In the genomic region with DNA sequence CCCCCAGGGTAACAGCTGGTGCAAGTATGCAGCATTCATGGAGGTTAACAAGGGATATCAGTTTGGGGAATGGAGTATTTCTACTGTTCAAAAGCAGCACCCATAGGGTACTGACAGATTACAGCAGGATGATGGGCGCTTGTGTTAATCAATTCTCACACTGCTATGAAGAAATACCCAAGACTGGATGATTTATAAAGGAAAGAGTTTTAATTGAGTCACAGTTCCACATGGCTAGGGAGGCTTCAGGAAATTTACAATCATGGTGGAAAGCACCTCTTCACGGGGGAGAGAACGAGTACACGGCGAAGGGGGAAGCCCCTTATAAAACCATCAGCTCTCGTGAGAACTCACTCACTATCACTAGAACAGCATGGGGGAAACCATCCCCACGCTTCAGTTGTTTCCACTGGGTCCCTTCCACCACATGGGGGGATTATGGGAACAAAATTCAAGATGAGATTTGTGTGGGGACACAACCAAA, we compare ENCODE assay signal across 19 cellular contexts.
DNase-seq lines count a peak whose midpoint lies in the region; ATAC-seq, FAIRE-seq and TF ChIP-seq lines count a peak whose summit lies in the region.
"Had no signal": no experiment of that assay in that cellular context is flagged by ENCODE, and none has a peak within 500 bp of the region (broad histone marks: within the 10 kb centered on the region; RNA-seq: fewer than 3 reads in every experiment).

No MANE protein-coding gene starts in this region.

- H3K27me3 Mint-ChIP-seq in neural crest cell (ENCODE audit: low read depth), result no peaks in the 10 kb centered on the region

- H3K27ac ChIP-seq in BLaER1 treated with 17β-estradiol and CSF1 and Interleukin-3, amounts not matched to agents 10 nM and 100 nM, result 0 out of 22 replicates have a peak overlapping the region, but pooled peaks of 2 of the 11 experiments have one; percentile 7 to 73
- H3K27ac ChIP-seq: foreskin keratinocyte, left ventricle myocardium inferior, transverse colon had no signal

- H3K4me3 ChIP-seq in BLaER1 treated with 17β-estradiol and CSF1 and Interleukin-3, amounts not matched to agents 10 nM and 100 nM, result no peak overlapping the region
- no peak overlapping the region for H3K4me3 ChIP-seq in mucosa of descending colon
- H3K4me3 ChIP-seq: left ventricle myocardium inferior, MG63, transverse colon had no signal

- no peak for TF ChIP-seq CTCF in D721Med (IDR thresholded peaks at IDR 0.05; ENCODE audit: insufficient read depth, missing control alignments)
- TF ChIP-seq CTCF in neural crest cell (conservative IDR thresholded peaks at IDR 0.05), result no peak
- TF ChIP-seq CTCF in mucosa of descending colon (IDR thresholded peaks at IDR 0.05), result no peak

- H3K4me2 ChIP-seq in BLaER1 treated with 17β-estradiol and CSF1 and Interleukin-3, amounts not matched to agents 10 nM and 100 nM, result peak overlapping the region in 8 of 11 experiments; percentile 34 to 75 (median 69); a peak in 14 of 22 replicates

- no peaks in the 10 kb centered on the region for H3K9me3 ChIP-seq in BLaER1 treated with 17β-estradiol and CSF1 and Interleukin-3, amounts not matched to agents 10 nM and 100 nM (replicated peaks in 1 of 11)
- H3K9me3 ChIP-seq in mucosa of descending colon, result no peaks in the 10 kb centered on the region
- H3K9me3 ChIP-seq: left ventricle myocardium inferior, MG63, transverse colon had no signal

- peaks cover 10 to 94% (median 55%) of the 10 kb centered on the region in 11 experiments; a peak in 21 of 22 replicates for H4K20me1 ChIP-seq in BLaER1 treated with 17β-estradiol and CSF1 and Interleukin-3, amounts not matched to agents 10 nM and 100 nM

- H3K36me3 ChIP-seq in BLaER1 treated with 17β-estradiol and CSF1 and Interleukin-3, amounts not matched to agents 10 nM and 100 nM, result peaks cover 66 to 86% (median 76%) of the 10 kb centered on the region in 11 experiments
- H3K36me3 ChIP-seq in mucosa of descending colon (ENCODE audit: low read depth), result peaks cover 12% of the 10 kb centered on the region

- ATAC-seq in mucosa of descending colon (no peak), HG03196 (IDR thresholded peaks at IDR 0.05; ENCODE audit: unreplicated experiment) (no peak), GM18907 (IDR thresholded peaks at IDR 0.05; ENCODE audit: unreplicated experiment) (no peak)
- ATAC-seq: foreskin keratinocyte had no signal

- H3K36me3 Mint-ChIP-seq in neural crest cell (ENCODE audit: low read depth), result peaks cover 36% of the 10 kb centered on the region

- intact Hi-C loops in mucosa of descending colon (cut with DNase I, micrococcal nuclease), result no loop called here

- peak; percentile 41 for FAIRE-seq in D721Med (lab: Jason Lieb, UNC)
- FAIRE-seq: TTC549 had no signal

- H3K9ac ChIP-seq in BLaER1 treated with 17β-estradiol and CSF1 and Interleukin-3, amounts not matched to agents 10 nM and 100 nM, result no peak overlapping the region

- no peaks in the 10 kb centered on the region for H3K4me1 Mint-ChIP-seq in neural crest cell

- peaks cover 53 to 91% (median 83%) of the 10 kb centered on the region in 10 experiments for H3K4me1 ChIP-seq in BLaER1 treated with 17β-estradiol and CSF1 and Interleukin-3, amounts not matched to agents 10 nM and 100 nM
- no peaks in the 10 kb centered on the region for H3K4me1 ChIP-seq in mucosa of descending colon (ENCODE audit: low read depth)
- H3K4me1 ChIP-seq: foreskin keratinocyte, transverse colon had no signal

- DNase-seq in D721Med (ENCODE audit: insufficient read length, low spot score) (no peak), neural crest cell (ENCODE audit: low read depth, low spot score) (no peak), mucosa of descending colon (no peak), anterior cingulate cortex (lab: John Stamatoyannopoulos, UW) (no peak)
- DNase-seq in activated T-cell treated with anti-CD3 and anti-CD28 coated beads, Interleukin-2, amount 50 U/mL, for 48 hours, result peak; percentile 53 to 55
- DNase-seq: activated CD8-positive, alpha-beta memory T cell treated with anti-CD3 and anti-CD28 coated beads, Interleukin-2, amount 50 U/mL, for 4 hours; DND-41; foreskin keratinocyte; H7; left ventricle myocardium inferior; MG63; NCI-H187; NCI-H446; SIG-M5; transverse colon had no signal

- H3K27ac Mint-ChIP-seq in neural crest cell (ENCODE audit: unreplicated experiment), result peak overlapping the region; percentile 74

- no peaks in the 10 kb centered on the region for H3K9me3 Mint-ChIP-seq in neural crest cell

- no peak overlapping the region for H3K4me3 Mint-ChIP-seq in neural crest cell

- H3K27me3 ChIP-seq in BLaER1 treated with 17β-estradiol and CSF1 and Interleukin-3, amounts not matched to agents 10 nM and 100 nM, result no peaks in the 10 kb centered on the region
- H3K27me3 ChIP-seq: foreskin keratinocyte, MG63, transverse colon had no signal

Comparison
In these comparisons a context has a peak if more than half of its experiments do, and no peak if none do; other contexts are left out.
1. DNase-seq: peak in activated T-cell treated with anti-CD3 and anti-CD28 coated beads, Interleukin-2, amount 50 U/mL, for 48 hours (2 of 2); none in D721Med (single experiment), neural crest cell (single experiment), mucosa of descending colon (0 of 3) and anterior cingulate cortex (0 of 58).